8 cellular contexts compared by ENCODE assay signal in genomic region chr9:15403155-15403554, GRCh38. TPM values are rescaled to one million over a fixed set of nuclear protein-coding genes. Genes with fewer than 3 reads are reported as not detected.
DNase-seq lines count a peak whose midpoint lies in the region; TF ChIP-seq lines count a peak whose summit lies in the region.

No MANE protein-coding gene starts in this region.

- H3K4me1 ChIP-seq in A673 (ENCODE audit: insufficient read depth, low read length, poor library complexity, severe bottlenecking) (no peaks in the 10 kb centered on the region), NT2/D1 (ENCODE audit: insufficient read depth, insufficient read length) (no peaks in the 10 kb centered on the region), sigmoid colon (no peaks in the 10 kb centered on the region)
- no peaks in the 10 kb centered on the region for H3K4me1 ChIP-seq in CD4-positive, alpha-beta memory T cell (ENCODE audit: insufficient read depth, low read length)

- peaks cover 0 to 2% (median 0%) of the 10 kb centered on the region in 4 donors for H3K4me1 Mint-ChIP-seq in CD4-positive, alpha-beta memory T cell

- BruUV-seq in A673 (replicated peaks; lab: Mats Ljungman, UMichigan): no TSS peak

- peaks cover 0 to 2% of the 10 kb centered on the region in 2 donors for H3K27me3 Mint-ChIP-seq in CD4-positive, alpha-beta memory T cell

- peaks cover 0 to 21% (median 3%) of the 10 kb centered on the region in 8 donors for H3K9me3 Mint-ChIP-seq in CD4-positive, alpha-beta memory T cell

- peaks cover 0 to 6% of the 10 kb centered on the region in 2 donors for H3K36me3 Mint-ChIP-seq in CD4-positive, alpha-beta memory T cell

- H3K27ac Mint-ChIP-seq in CD4-positive, alpha-beta memory T cell: no peak overlapping the region

- H3K27me3 ChIP-seq in A673 (replicated peaks; ENCODE audit: insufficient read depth, low read depth, low read length, poor library complexity) (no peaks in the 10 kb centered on the region), NT2/D1 (ENCODE audit: insufficient read depth, insufficient read length) (no peaks in the 10 kb centered on the region), sigmoid colon (no peaks in the 10 kb centered on the region)
- H3K27me3 ChIP-seq in CD4-positive, alpha-beta memory T cell (ENCODE audit: insufficient read depth, low read length): no peaks in the 10 kb centered on the region

- H3K36me3 ChIP-seq in A673 (ENCODE audit: insufficient read depth, low read length, poor library complexity, severe bottlenecking) (no peaks in the 10 kb centered on the region), NT2/D1 (ENCODE audit: insufficient read depth, insufficient read length, low read length) (no peaks in the 10 kb centered on the region), sigmoid colon (no peaks in the 10 kb centered on the region)
- no peaks in the 10 kb centered on the region for H3K36me3 ChIP-seq in CD4-positive, alpha-beta memory T cell (ENCODE audit: insufficient read depth, low read length)

- H3K4me3 ChIP-seq in A673 (ENCODE audit: low read depth, low read length, poor library complexity, severe bottlenecking) (no peak overlapping the region), NT2/D1 (ENCODE audit: insufficient read length, low read depth) (no peak overlapping the region), fibroblast of pulmonary artery (replicated peaks; ENCODE audit: low read depth, low read length) (no peak overlapping the region), sigmoid colon (no peak overlapping the region)
- no peak overlapping the region for H3K4me3 ChIP-seq in CD4-positive, alpha-beta memory T cell (ENCODE audit: low read length in 2 of 2)

- H3K9me3 ChIP-seq in A673 (ENCODE audit: low read depth, low read length, poor library complexity, severe bottlenecking): no peaks in the 10 kb centered on the region
- H3K9me3 ChIP-seq in NT2/D1 (ENCODE audit: insufficient read depth, low read length): peaks cover 13% of the 10 kb centered on the region; the same call in 1 of the 2 replicates
- H3K9me3 ChIP-seq in CD4-positive, alpha-beta memory T cell (ENCODE audit: control insufficient read depth in 1 of 2, low read length in 2 of 2): no peaks in the 10 kb centered on the region
- H3K9me3 ChIP-seq in sigmoid colon: no peaks in the 10 kb centered on the region

- DNase-seq in A673 (ENCODE audit: low spot score): peak; percentile 34
- DNase-seq in GM13977 (ENCODE audit: low spot score): peak; percentile 38
- DNase-seq in NT2/D1 (ENCODE audit: low read depth, low spot score): peak; percentile 39
- no peak for DNase-seq in fibroblast of pulmonary artery (ENCODE audit: low read depth)
- DNase-seq in CD4-positive, alpha-beta memory T cell: no peak
- no peak for DNase-seq in GM19240 (ENCODE audit: insufficient read length, low spot score)
- no peak for DNase-seq in sigmoid colon
- DNase-seq in hypothalamus (lab: John Stamatoyannopoulos, UW): no peak

- TF ChIP-seq CTCF in A673 (conservative IDR thresholded peaks at IDR 0.05; ENCODE audit: low read depth, low read length): peak; percentile 48
- peak; percentile 37 for TF ChIP-seq CTCF in GM13977 (IDR thresholded peaks at IDR 0.05; ENCODE audit: extremely low read depth, insufficient read depth, missing control alignments)
- peak; percentile 13 for TF ChIP-seq CTCF in fibroblast of pulmonary artery (IDR thresholded peaks at IDR 0.05; ENCODE audit: low read length, missing control alignments)
- TF ChIP-seq CTCF in sigmoid colon (IDR thresholded peaks at IDR 0.05): no peak

- H3K27ac ChIP-seq in A673 (ENCODE audit: low read depth, low read length, poor library complexity, severe bottlenecking): no peak overlapping the region
- no peak overlapping the region for H3K27ac ChIP-seq in CD4-positive, alpha-beta memory T cell (ENCODE audit: low read depth, low read length)
- no peak overlapping the region for H3K27ac ChIP-seq in sigmoid colon

- WGBS in sigmoid colon, 2 donors: 78 to 87% methylated on average over 4 of the region's 4 CpGs

- CTCF ChIA-PET in A673 (lab: Charles Lee): no interaction called here
- CTCF ChIA-PET in CD4-positive, alpha-beta memory T cell (lab: Charles Lee; ENCODE audit: partially characterized antibody): no interaction called here

- in situ Hi-C loops in GM13977 (cut with MboI; ENCODE audit: low pct_unique_long_range_greater_than_20kb, low sequenced_read_pairs, unreplicated experiment): no loop called here

- POLR2A ChIA-PET in A673 (lab: Charles Lee; ENCODE audit: low non-redundant PET): no interaction called here
- POLR2A ChIA-PET in CD4-positive, alpha-beta memory T cell (lab: Charles Lee; ENCODE audit: partially characterized antibody): no interaction called here

- intact Hi-C loops in A673 (cut with micrococcal nuclease; ENCODE audit: unreplicated experiment): no loop called here
- intact Hi-C loops in CD4-positive, alpha-beta memory T cell (cut with micrococcal nuclease): no loop called here
- intact Hi-C loops in sigmoid colon (cut with DNase I): no loop called here

- no peak for TF ChIP-seq POLR2A in sigmoid colon (IDR thresholded peaks at IDR 0.05)

- no peak overlapping the region for H3K4me3 Mint-ChIP-seq in CD4-positive, alpha-beta memory T cell

- no peak for TF ChIP-seq EP300 in sigmoid colon (IDR thresholded peaks at IDR 0.05)

- no peak overlapping the region for H3K9ac ChIP-seq in NT2/D1 (ENCODE audit: insufficient read length, low read depth)

RNA-seq across cellular contexts. Expression of gene SNAPC3, which starts 19.5 kb away (rescaled TPM):
- total RNA-seq in A673 (2021): 21.8 and 26.2 TPM in 2 replicates
- total RNA-seq in CD4-positive, alpha-beta memory T cell: 10 to 100 TPM; 33.3 to 34.2 TPM
- polyA plus RNA-seq in CD4-positive, alpha-beta memory T cell: 10 to 100 TPM in 1 of 2 donors, 1 to 10 TPM in 1; 9.8 to 14.3 TPM
- 10 to 100 TPM; 28.4 to 41.5 (median 32.5) TPM for total RNA-seq in sigmoid colon
- 10 to 100 TPM; 16.2 to 21.7 (median 21.2) TPM for polyA plus RNA-seq in sigmoid colon

Comparison
In these comparisons a context has a peak if more than half of its experiments do, and no peak if none do; other contexts are left out.
1. DNase-seq: peak in A673 (single experiment), GM13977 (single experiment) and NT2/D1 (single experiment); none in fibroblast of pulmonary artery (single experiment), CD4-positive, alpha-beta memory T cell (0 of 5), GM19240 (single experiment), sigmoid colon (single experiment) and hypothalamus (0 of 51).
2. CTCF ChIP-seq: peak in A673 (single experiment), GM13977 (single experiment) and fibroblast of pulmonary artery (single experiment); none in sigmoid colon (0 of 4).